Comparison of ENCODE assay signal across 29 cellular contexts in genomic region chr12:9745191-9745590, GRCh38. TPM values are rescaled to one million over a fixed set of nuclear protein-coding genes. Genes with fewer than 3 reads are reported as not detected.
DNase-seq lines count a peak whose midpoint lies in the region; ATAC-seq and TF ChIP-seq lines count a peak whose summit lies in the region.
"Had no signal": no experiment of that assay in that cellular context is flagged by ENCODE, and none has a peak within 500 bp of the region (broad histone marks: within the 10 kb centered on the region; RNA-seq: fewer than 3 reads in every experiment).

No MANE protein-coding gene starts in this region.

- H3K9me3 Mint-ChIP-seq in GM23338: no peaks in the 10 kb centered on the region
- no peaks in the 10 kb centered on the region for H3K9me3 Mint-ChIP-seq in central memory CD8-positive, alpha-beta T cell
- H3K9me3 Mint-ChIP-seq in activated CD4-positive, alpha-beta T cell treated with anti-CD3 and anti-CD28 coated beads, Interleukin-2, amount 10 ng/mL, durations not matched to agents 24 days and 14 days: peaks cover 3% of the 10 kb centered on the region
- H3K9me3 Mint-ChIP-seq: activated B cell treated with CpG ODN at 0.5 μM for 24 hours had no signal

- H3K79me2 ChIP-seq in GM23338 (replicated peaks; ENCODE audit: insufficient read depth): no peaks in the 10 kb centered on the region

- H3K9me3 ChIP-seq in BLaER1 treated with 17β-estradiol and CSF1 and Interleukin-3, amounts not matched to agents 10 nM and 100 nM (replicated peaks in 1 of 11): peaks cover 0 to 3% (median 0%) of the 10 kb centered on the region in 11 experiments; a peak in 6 of 22 replicates
- H3K9me3 ChIP-seq in mesodermal cell (ENCODE audit: control insufficient read depth, low read length) (no peaks in the 10 kb centered on the region), esophagus squamous epithelium (no peaks in the 10 kb centered on the region)
- H3K9me3 ChIP-seq: transverse colon had no signal

- H3K4me1 Mint-ChIP-seq in GM23338: peaks cover 9% of the 10 kb centered on the region; the same call in 2 of the 3 replicates
- H3K4me1 Mint-ChIP-seq in central memory CD8-positive, alpha-beta T cell: peaks cover 38% of the 10 kb centered on the region
- H3K4me1 Mint-ChIP-seq in activated CD4-positive, alpha-beta T cell treated with anti-CD3 and anti-CD28 coated beads, Interleukin-2, amount 10 ng/mL, durations not matched to agents 24 days and 14 days: peaks cover 48% of the 10 kb centered on the region

- TF ChIP-seq CTCF in GM23338 (conservative IDR thresholded peaks at IDR 0.05; ENCODE audit: low read depth in 2 of 2) (no peak), esophagus squamous epithelium (IDR thresholded peaks at IDR 0.05) (no peak)

- 0 out of 2 replicates have a peak overlapping the region, but pooled peaks have one; percentile 1 for H2AFZ ChIP-seq in GM23338

- 80 to 100% methylated on average over 1 of the region's 3 CpGs for WGBS in mesodermal cell (ENCODE audit: insufficient coverage in 2 of 2), 2 experiments
- WGBS in esophagus squamous epithelium, 2 donors: 67 to 91% methylated on average over 3 of the region's 3 CpGs

- no peak overlapping the region for H3K4me3 Mint-ChIP-seq in GM23338
- H3K4me3 Mint-ChIP-seq in central memory CD8-positive, alpha-beta T cell: no peak overlapping the region
- no peak overlapping the region for H3K4me3 Mint-ChIP-seq in activated CD4-positive, alpha-beta T cell treated with anti-CD3 and anti-CD28 coated beads, Interleukin-2, amount 10 ng/mL, durations not matched to agents 24 days and 14 days
- H3K4me3 Mint-ChIP-seq: activated B cell treated with CpG ODN at 0.5 μM for 24 hours; activated CD4-positive, alpha-beta memory T cell treated with anti-CD3 and anti-CD28 coated beads, Interleukin-2, amount 10 ng/mL, durations not matched to agents 7 days and 5 days; stimulated activated naive CD8-positive, alpha-beta T cell treated with anti-CD3 and anti-CD28 coated beads, Interleukin-15, amount 100 ng/mL, for 72 hours had no signal

- TF ChIP-seq POLR2A in esophagus squamous epithelium (IDR thresholded peaks at IDR 0.05): no peak

- H3K4me2 ChIP-seq in BLaER1 treated with 17β-estradiol and CSF1 and Interleukin-3, amounts not matched to agents 10 nM and 100 nM: peak overlapping the region in 10 of 11 experiments; percentile 4 to 53 (median 40); a peak in 16 of 22 replicates
- H3K4me2 ChIP-seq in GM23338: no peak overlapping the region

- H3K36me3 Mint-ChIP-seq in GM23338 (ENCODE audit: low read depth): no peaks in the 10 kb centered on the region
- peaks cover 14% of the 10 kb centered on the region for H3K36me3 Mint-ChIP-seq in central memory CD8-positive, alpha-beta T cell (ENCODE audit: insufficient read depth)
- H3K36me3 Mint-ChIP-seq in activated CD4-positive, alpha-beta T cell treated with anti-CD3 and anti-CD28 coated beads, Interleukin-2, amount 10 ng/mL, durations not matched to agents 24 days and 14 days (ENCODE audit: low read depth): peaks cover 6% of the 10 kb centered on the region
- H3K36me3 Mint-ChIP-seq: CD4-positive, CD25-positive, alpha-beta regulatory T cell had no signal

- H3K9ac ChIP-seq in BLaER1 treated with 17β-estradiol and CSF1 and Interleukin-3, amounts not matched to agents 10 nM and 100 nM: no peak overlapping the region

- DNase-seq in GM23338 (ENCODE audit: low spot score): peak; percentile 62
- DNase-seq in central memory CD8-positive, alpha-beta T cell (ENCODE audit: low spot score in 2 of 2): no peak
- DNase-seq in NCI-H2081 treated with DMSO at 0.1 percent for 48 hours (lab: John Stamatoyannopoulos, UW): no peak
- no peak for DNase-seq in esophagus squamous epithelium (lab: John Stamatoyannopoulos, UW)
- no peak for DNase-seq in activated CD4-positive, alpha-beta T cell treated with anti-CD3 and anti-CD28 coated beads, Interleukin-2, amount 10 ng/mL, durations not matched to agents 24 days and 14 days
- no peak for DNase-seq in cortex of kidney (lab: John Stamatoyannopoulos, UW)
- DNase-seq: activated B cell treated with CpG ODN at 0.5 μM for 24 hours; activated CD4-positive, alpha-beta memory T cell treated with anti-CD3 and anti-CD28 coated beads, Interleukin-2, amount 10 ng/mL, durations not matched to agents 7 days and 5 days; activated gamma-delta T cell treated with Interleukin-2 at 50 U/mL for 16 hours; activated T-cell treated with anti-CD3 and anti-CD28 coated beads for 4 hours; CD4-positive, CD25-positive, alpha-beta regulatory T cell; DMS53; foreskin fibroblast; hippocampal formation; Kasumi-1; NCI-H1092 treated with DMSO at 0.1 percent for 48 hours; NCI-H2171 treated with DMSO at 0.1 percent for 48 hours; NCI-H82; stimulated activated CD4-positive, alpha-beta T cell treated with anti-CD3 and anti-CD28 coated beads, Interleukin-4, amount 100 ng/mL, for 1 hour; stimulated activated naive CD8-positive, alpha-beta T cell treated with anti-CD3 and anti-CD28 coated beads, Interleukin-15, amount 100 ng/mL, for 72 hours; transverse colon had no signal

- H3K4me1 ChIP-seq in BLaER1 treated with 17β-estradiol and CSF1 and Interleukin-3, amounts not matched to agents 10 nM and 100 nM: peaks cover 20 to 48% (median 35%) of the 10 kb centered on the region in 10 experiments
- H3K4me1 ChIP-seq in GM23338 (ENCODE audit: insufficient read depth) (peaks cover 5% of the 10 kb centered on the region), mesodermal cell (ENCODE audit: control insufficient read depth, insufficient read depth, low read length, poor library complexity, severe bottlenecking) (no peaks in the 10 kb centered on the region), esophagus squamous epithelium (peaks cover 0 to 34% (median 4%) of the 10 kb centered on the region in 3 donors)

- peak overlapping the region in 1 of 11 experiments; percentile 36; a peak in 1 of 22 replicates for H3K27ac ChIP-seq in BLaER1 treated with 17β-estradiol and CSF1 and Interleukin-3, amounts not matched to agents 10 nM and 100 nM
- H3K27ac ChIP-seq in GM23338 (ENCODE audit: low read depth) (no peak overlapping the region), mesodermal cell (ENCODE audit: low read depth, low read length, severe bottlenecking) (peak overlapping the region; percentile 23), esophagus squamous epithelium (no peak overlapping the region)
- H3K27ac ChIP-seq: epithelial cell of prostate, SK-N-MC, transverse colon had no signal

- no peaks in the 10 kb centered on the region for H3K27me3 Mint-ChIP-seq in GM23338 (ENCODE audit: insufficient read depth, low read depth, poor library complexity)
- H3K27me3 Mint-ChIP-seq in central memory CD8-positive, alpha-beta T cell: no peaks in the 10 kb centered on the region
- no peaks in the 10 kb centered on the region for H3K27me3 Mint-ChIP-seq in activated CD4-positive, alpha-beta T cell treated with anti-CD3 and anti-CD28 coated beads, Interleukin-2, amount 10 ng/mL, durations not matched to agents 24 days and 14 days
- H3K27me3 Mint-ChIP-seq: activated B cell treated with CpG ODN at 0.5 μM for 24 hours; activated CD4-positive, alpha-beta memory T cell treated with anti-CD3 and anti-CD28 coated beads, Interleukin-2, amount 10 ng/mL, durations not matched to agents 7 days and 5 days; stimulated activated naive CD8-positive, alpha-beta T cell treated with anti-CD3 and anti-CD28 coated beads, Interleukin-15, amount 100 ng/mL, for 72 hours had no signal

- no peak for ATAC-seq in GM23338
- ATAC-seq in central memory CD8-positive, alpha-beta T cell (replicated peaks; ENCODE audit: extremely low read depth, poor library complexity, severe bottlenecking): no peak
- ATAC-seq: stimulated activated naive CD8-positive, alpha-beta T cell treated with anti-CD3 and anti-CD28 coated beads, Interleukin-15, amount 100 ng/mL, for 72 hours had no signal

- H4K20me1 ChIP-seq in BLaER1 treated with 17β-estradiol and CSF1 and Interleukin-3, amounts not matched to agents 10 nM and 100 nM: no peaks in the 10 kb centered on the region
- H4K20me1 ChIP-seq in GM23338 (replicated peaks; ENCODE audit: insufficient read depth): no peaks in the 10 kb centered on the region

- H3K27me3 ChIP-seq in BLaER1 treated with 17β-estradiol and CSF1 and Interleukin-3, amounts not matched to agents 10 nM and 100 nM: no peaks in the 10 kb centered on the region
- H3K27me3 ChIP-seq in GM23338 (ENCODE audit: insufficient read depth) (no peaks in the 10 kb centered on the region), esophagus squamous epithelium (no peaks in the 10 kb centered on the region)
- H3K27me3 ChIP-seq: transverse colon had no signal

- no peak overlapping the region for H3K27ac Mint-ChIP-seq in GM23338
- H3K27ac Mint-ChIP-seq in central memory CD8-positive, alpha-beta T cell (ENCODE audit: low read depth): peak overlapping the region; percentile 42
- H3K27ac Mint-ChIP-seq in activated CD4-positive, alpha-beta T cell treated with anti-CD3 and anti-CD28 coated beads, Interleukin-2, amount 10 ng/mL, durations not matched to agents 24 days and 14 days: no peak overlapping the region
- H3K27ac Mint-ChIP-seq: activated B cell treated with CpG ODN at 0.5 μM for 24 hours; stimulated activated naive CD8-positive, alpha-beta T cell treated with anti-CD3 and anti-CD28 coated beads, Interleukin-15, amount 100 ng/mL, for 72 hours had no signal

- intact Hi-C loops in esophagus squamous epithelium (cut with DNase I): loop anchor here (10.0 kb wide), 1 partner anchor 180 kb away; no protein-coding TSS in a partner anchor
- intact Hi-C loops in activated CD4-positive, alpha-beta T cell treated with anti-CD3 and anti-CD28 coated beads, Interleukin-2, amount 10 ng/mL, durations not matched to agents 24 days and 14 days (cut with micrococcal nuclease): loop anchor here (10.0 kb wide), 2 partner anchors 270 to 380 kb away; partner anchors contain the start of gene CLEC12B

- no peaks in the 10 kb centered on the region for H3K36me3 ChIP-seq in BLaER1 treated with 17β-estradiol and CSF1 and Interleukin-3, amounts not matched to agents 10 nM and 100 nM
- H3K36me3 ChIP-seq in GM23338 (ENCODE audit: insufficient read depth): no peaks in the 10 kb centered on the region
- H3K36me3 ChIP-seq in mesodermal cell (ENCODE audit: control insufficient read depth, insufficient read depth, low read length): no peaks in the 10 kb centered on the region
- H3K36me3 ChIP-seq in esophagus squamous epithelium: no peaks in the 10 kb centered on the region
- H3K36me3 ChIP-seq: transverse colon had no signal

- H3K4me3 ChIP-seq in BLaER1 treated with 17β-estradiol and CSF1 and Interleukin-3, amounts not matched to agents 10 nM and 100 nM: no peak overlapping the region
- H3K4me3 ChIP-seq in GM23338: no peak overlapping the region
- no peak overlapping the region for H3K4me3 ChIP-seq in mesodermal cell (ENCODE audit: extremely low read depth, insufficient read depth, low read length, poor library complexity, severe bottlenecking)
- no peak overlapping the region for H3K4me3 ChIP-seq in esophagus squamous epithelium
- H3K4me3 ChIP-seq: SK-N-MC, transverse colon had no signal

- H3K9me2 ChIP-seq in GM23338 (ENCODE audit: insufficient read depth): no peaks in the 10 kb centered on the region

- H3F3A ChIP-seq in GM23338 (replicated peaks; ENCODE audit: low read depth): no peaks in the 10 kb centered on the region

RNA-seq across cellular contexts. Expression of gene CLECL1, which starts 12.3 kb away (rescaled TPM):
- total RNA-seq in GM23338 (2014; rRNA removed; shearing (Covaris generic)): not detected in 2 replicates
- not detected in 2 replicates for polyA plus RNA-seq in GM23338 (2016; fragmentation: Nextera tagmentation; extraction: Ambion mirVana)
- polyA plus RNA-seq in mesodermal cell (2013, experiment 1 of 2): not detected
- not detected for polyA plus RNA-seq in mesodermal cell (2013, experiment 2 of 2)
- 1 to 10 TPM in 1 of 4 donors, not detected in 3; 1.1 TPM for total RNA-seq in esophagus squamous epithelium
- 5.3 and 9.1 TPM in 2 replicates for total RNA-seq in activated CD4-positive, alpha-beta T cell treated with anti-CD3 and anti-CD28 coated beads, Interleukin-2, amount 10 ng/mL, durations not matched to agents 24 days and 14 days
- total RNA-seq: cardiac septum, HT1080, pulmonary artery endothelial cell had no signal
- polyA plus RNA-seq: AG04450; CD4-positive, CD25-positive, alpha-beta regulatory T cell had no signal

RNA-seq across cellular contexts. Expression of gene CD69, which starts 15.5 kb away (rescaled TPM):
- not detected in 2 replicates for total RNA-seq in GM23338 (2014; rRNA removed; shearing (Covaris generic))
- polyA plus RNA-seq in GM23338 (2016; fragmentation: Nextera tagmentation; extraction: Ambion mirVana): 0.12 TPM in 1 of 2 replicates, not detected in the other
- 1.4 TPM for polyA plus RNA-seq in mesodermal cell (2013, experiment 1 of 2)
- 1.1 TPM for polyA plus RNA-seq in mesodermal cell (2013, experiment 2 of 2)
- total RNA-seq in esophagus squamous epithelium: 1 to 10 TPM in 3 of 4 donors, under 1 TPM in 1; 0.99 to 6.7 (median 2.7) TPM
- 106 and 111 TPM in 2 replicates for total RNA-seq in activated CD4-positive, alpha-beta T cell treated with anti-CD3 and anti-CD28 coated beads, Interleukin-2, amount 10 ng/mL, durations not matched to agents 24 days and 14 days
- polyA plus RNA-seq: AG04450 had no signal

Comparison
In these comparisons a context has a peak if more than half of its experiments do, and no peak if none do; other contexts are left out.
1. RNA of gene CD69, which starts 15.5 kb away (total RNA-seq): 106 to 111 TPM in activated CD4-positive, alpha-beta T cell treated with anti-CD3 and anti-CD28 coated beads, Interleukin-2, amount 10 ng/mL, durations not matched to agents 24 days and 14 days; 0.99 to 6.7 TPM in esophagus squamous epithelium and not detected in GM23338; every median in the first group is over 10 times any median in the second.